In genomic region chr3:128280466-128281455, GRCh38 we compare ENCODE assay signal across 14 cellular contexts.
DNase-seq lines count a peak whose midpoint lies in the region; ATAC-seq and TF ChIP-seq lines count a peak whose summit lies in the region.
"Had no signal": no experiment of that assay in that cellular context is flagged by ENCODE, and none has a peak within 500 bp of the region (broad histone marks: within the 10 kb centered on the region; RNA-seq: fewer than 3 reads in every experiment).

No MANE protein-coding gene starts in this region.

- H3K27me3 Mint-ChIP-seq in nephron progenitor cell (ENCODE audit: low read depth, poor library complexity) = peaks cover 8% of the 10 kb centered on the region
- no peaks in the 10 kb centered on the region for H3K27me3 Mint-ChIP-seq in activated naive CD8-positive, alpha-beta T cell treated with anti-CD3 and anti-CD28 coated beads, Interleukin-2, amount 50 U/mL, for 24 hours
- H3K27me3 Mint-ChIP-seq: natural killer cell treated with Interleukin-12 subunit alpha and Interleukin-12 subunit beta and Interleukin-15 and Interleukin-18, amount 100 ng/mL, for 72 hours had no signal

- no peak overlapping the region for H3K4me3 ChIP-seq in coronary artery
- H3K4me3 ChIP-seq: breast epithelium had no signal

- peak; percentile 52 for DNase-seq in DMS53 treated with DMSO at 0.1 percent for 48 hours (lab: John Stamatoyannopoulos, UW; ENCODE audit: unreplicated experiment)
- DNase-seq in NCI-H2081 treated with DMSO at 0.1 percent for 48 hours (lab: John Stamatoyannopoulos, UW) = peak; percentile 85
- peak; percentile 43 for DNase-seq in coronary artery (ENCODE audit: low spot score)
- DNase-seq in nephron progenitor cell = no peak
- no peak for DNase-seq in SK-N-DZ (ENCODE audit: low spot score)
- DNase-seq in stimulated activated CD4-positive, alpha-beta T cell treated with anti-CD3 and anti-CD28 coated beads, Interleukin-12 subunit alpha, Interleukin-12 subunit beta, amount 100 ng/mL, for 4 hours = no peak
- DNase-seq in activated naive CD8-positive, alpha-beta T cell treated with anti-CD3 and anti-CD28 coated beads, Interleukin-2, amount 50 U/mL, for 24 hours = no peak
- no peak for DNase-seq in OCI-M1 (lab: John Stamatoyannopoulos, UW)
- DNase-seq: BE2C, NCI-H1694 treated with DMSO at 0.1 percent for 48 hours, Right ventricle myocardium superior had no signal

- no peak for ATAC-seq in activated naive CD8-positive, alpha-beta T cell treated with anti-CD3 and anti-CD28 coated beads, Interleukin-2, amount 50 U/mL, for 24 hours
- ATAC-seq: natural killer cell treated with Interleukin-12 subunit alpha and Interleukin-12 subunit beta and Interleukin-15 and Interleukin-18, amount 100 ng/mL, for 72 hours had no signal

- H3K27ac ChIP-seq in coronary artery = no peak overlapping the region

- H3K9me3 Mint-ChIP-seq in nephron progenitor cell = no peaks in the 10 kb centered on the region
- H3K9me3 Mint-ChIP-seq in activated naive CD8-positive, alpha-beta T cell treated with anti-CD3 and anti-CD28 coated beads, Interleukin-2, amount 50 U/mL, for 24 hours = no peaks in the 10 kb centered on the region
- H3K9me3 Mint-ChIP-seq: activated T-helper 1 cell treated with anti-CD3 and anti-CD28 coated beads, Interleukin-12 subunit alpha, Interleukin-12 subunit beta, Interleukin-2, Interleukin-4 antibody, amounts not matched to agents 30 ng/mL and 10 ng/mL and 1 ng/mL, durations not matched to agents 14 hours and 24 hours and 36 hours; natural killer cell treated with Interleukin-12 subunit alpha and Interleukin-12 subunit beta and Interleukin-15 and Interleukin-18, amount 100 ng/mL, for 72 hours had no signal

- no peak overlapping the region for H3K4me3 Mint-ChIP-seq in nephron progenitor cell
- no peak overlapping the region for H3K4me3 Mint-ChIP-seq in activated naive CD8-positive, alpha-beta T cell treated with anti-CD3 and anti-CD28 coated beads, Interleukin-2, amount 50 U/mL, for 24 hours
- H3K4me3 Mint-ChIP-seq: activated T-helper 1 cell treated with anti-CD3 and anti-CD28 coated beads, Interleukin-12 subunit alpha, Interleukin-12 subunit beta, Interleukin-2, Interleukin-4 antibody, amounts not matched to agents 30 ng/mL and 10 ng/mL and 1 ng/mL, durations not matched to agents 14 hours and 24 hours and 36 hours; natural killer cell treated with Interleukin-12 subunit alpha and Interleukin-12 subunit beta and Interleukin-15 and Interleukin-18, amount 100 ng/mL, for 72 hours had no signal

- H3K36me3 Mint-ChIP-seq in nephron progenitor cell (ENCODE audit: low read depth) = no peaks in the 10 kb centered on the region
- peaks cover 4% of the 10 kb centered on the region for H3K36me3 Mint-ChIP-seq in activated naive CD8-positive, alpha-beta T cell treated with anti-CD3 and anti-CD28 coated beads, Interleukin-2, amount 50 U/mL, for 24 hours (ENCODE audit: low read depth)
- H3K36me3 Mint-ChIP-seq: natural killer cell treated with Interleukin-12 subunit alpha and Interleukin-12 subunit beta and Interleukin-15 and Interleukin-18, amount 100 ng/mL, for 72 hours had no signal

- TF ChIP-seq CTCF in coronary artery (IDR thresholded peaks at IDR 0.05) = no peak
- TF ChIP-seq CTCF in nephron progenitor cell (IDR thresholded peaks at IDR 0.05) = no peak

- peak overlapping the region; percentile 66 for H3K27ac Mint-ChIP-seq in nephron progenitor cell
- no peak overlapping the region for H3K27ac Mint-ChIP-seq in activated naive CD8-positive, alpha-beta T cell treated with anti-CD3 and anti-CD28 coated beads, Interleukin-2, amount 50 U/mL, for 24 hours
- H3K27ac Mint-ChIP-seq: activated T-helper 1 cell treated with anti-CD3 and anti-CD28 coated beads, Interleukin-12 subunit alpha, Interleukin-12 subunit beta, Interleukin-2, Interleukin-4 antibody, amounts not matched to agents 30 ng/mL and 10 ng/mL and 1 ng/mL, durations not matched to agents 14 hours and 24 hours and 36 hours had no signal

- peaks cover 59% of the 10 kb centered on the region for H3K4me1 Mint-ChIP-seq in nephron progenitor cell
- peaks cover 4% of the 10 kb centered on the region for H3K4me1 Mint-ChIP-seq in activated naive CD8-positive, alpha-beta T cell treated with anti-CD3 and anti-CD28 coated beads, Interleukin-2, amount 50 U/mL, for 24 hours

Comparison
In these comparisons a context has a peak if more than half of its experiments do, and no peak if none do; other contexts are left out.
1. DNase-seq: peak in DMS53 treated with DMSO at 0.1 percent for 48 hours (single experiment), NCI-H2081 treated with DMSO at 0.1 percent for 48 hours (single experiment) and coronary artery (single experiment); none in nephron progenitor cell (single experiment), SK-N-DZ (single experiment), stimulated activated CD4-positive, alpha-beta T cell treated with anti-CD3 and anti-CD28 coated beads, Interleukin-12 subunit alpha, Interleukin-12 subunit beta, amount 100 ng/mL, for 4 hours (single experiment), activated naive CD8-positive, alpha-beta T cell treated with anti-CD3 and anti-CD28 coated beads, Interleukin-2, amount 50 U/mL, for 24 hours (single experiment) and OCI-M1 (single experiment).